Comparison of ENCODE assay signal across 36 cellular contexts in the genomic region with DNA sequence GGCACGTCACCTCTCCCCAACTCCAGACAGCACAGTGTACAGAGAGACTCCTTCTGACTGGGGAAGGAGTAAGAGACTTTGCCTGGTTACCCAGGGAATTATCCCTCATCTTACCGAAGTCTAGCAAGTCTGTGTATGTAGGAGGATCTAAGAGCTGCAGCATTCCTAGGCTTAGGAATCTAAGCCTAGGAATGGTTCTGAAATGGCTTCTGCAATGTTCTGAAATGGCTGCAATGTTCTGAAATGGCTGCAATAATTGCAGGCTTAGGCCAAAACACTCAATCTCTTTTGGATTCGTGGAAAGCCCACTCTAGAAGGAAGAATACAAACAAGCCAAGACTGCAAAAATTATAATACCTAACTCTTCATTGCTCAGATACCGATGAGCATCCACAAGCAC.
"Had no signal": no experiment of that assay in that cellular context is flagged by ENCODE, and none has a peak within 500 bp of the region (broad histone marks: within the 10 kb centered on the region; RNA-seq: fewer than 3 reads in every experiment).

No MANE protein-coding gene starts in this region.

- H3K27ac Mint-ChIP-seq: activated B cell treated with CpG ODN at 0.5 μM for 24 hours; activated CD4-positive, alpha-beta memory T cell treated with anti-CD3 and anti-CD28 coated beads for 36 hours; activated CD4-positive, alpha-beta T cell treated with anti-CD3 and anti-CD28 coated beads, Interleukin-2, amount 10 ng/mL, durations not matched to agents 24 days and 14 days; activated CD8-positive, alpha-beta T cell treated with anti-CD3 and anti-CD28 coated beads for 36 hours; activated naive CD4-positive, alpha-beta T cell treated with anti-CD3 and anti-CD28 coated beads for 36 hours; activated naive CD4-positive, alpha-beta T cell treated with anti-CD3 and anti-CD28 coated beads, Interleukin-2, amount 50 U/mL, for 72 hours; activated naive CD8-positive, alpha-beta T cell treated with anti-CD3 and anti-CD28 coated beads for 36 hours; activated T-cell treated with anti-CD3 and anti-CD28 coated beads, Interleukin-2, amount 50 U/mL, for 72 hours; activated T-helper 1 cell treated with anti-CD3 and anti-CD28 coated beads, Interleukin-12 subunit alpha, Interleukin-12 subunit beta, Interleukin-2, Interleukin-4 antibody, amounts not matched to agents 30 ng/mL and 10 ng/mL and 1 ng/mL, durations not matched to agents 14 hours and 24 hours and 36 hours; activated T-helper 17 cell treated with anti-CD3 and anti-CD28 coated beads, Interleukin-2, amount 50 U/mL, for 72 hours; T-helper 1 cell treated with Interleukin-12 subunit alpha and Interleukin-12 subunit beta and Interleukin-4 antibody, amounts not matched to agents 30 μg/mL and 1 μg/mL, for 36 hours; T-helper 2 cell treated with Interferon-gamma antibody and Interleukin-4, amounts not matched to agents 5 μg/mL and 100 μg/mL, for 36 hours had no signal

- H3K4me3 Mint-ChIP-seq: activated B cell treated with CpG ODN at 0.5 μM for 24 hours; activated CD4-positive, alpha-beta memory T cell treated with anti-CD3 and anti-CD28 coated beads for 36 hours; activated CD4-positive, alpha-beta T cell treated with anti-CD3 and anti-CD28 coated beads, Interleukin-2, amount 10 ng/mL, durations not matched to agents 24 days and 14 days; activated CD8-positive, alpha-beta T cell treated with anti-CD3 and anti-CD28 coated beads for 36 hours; activated naive CD4-positive, alpha-beta T cell treated with anti-CD3 and anti-CD28 coated beads for 36 hours; activated naive CD8-positive, alpha-beta T cell treated with anti-CD3 and anti-CD28 coated beads for 36 hours; activated T-cell treated with anti-CD3 and anti-CD28 coated beads, Interleukin-2, amount 50 U/mL, for 4 hours; activated T-cell treated with anti-CD3 and anti-CD28 coated beads, Interleukin-2, amount 50 U/mL, for 72 hours; activated T-helper 1 cell treated with anti-CD3 and anti-CD28 coated beads, Interleukin-12 subunit alpha, Interleukin-12 subunit beta, Interleukin-2, Interleukin-4 antibody, amounts not matched to agents 30 ng/mL and 10 ng/mL and 1 ng/mL, durations not matched to agents 14 hours and 24 hours and 36 hours; activated T-helper 17 cell treated with anti-CD3 and anti-CD28 coated beads, Interleukin-2, amount 50 U/mL, for 72 hours; T-helper 1 cell treated with Interleukin-12 subunit alpha and Interleukin-12 subunit beta and Interleukin-4 antibody, amounts not matched to agents 30 μg/mL and 1 μg/mL, for 36 hours; T-helper 2 cell treated with Interferon-gamma antibody and Interleukin-4, amounts not matched to agents 5 μg/mL and 100 μg/mL, for 36 hours had no signal

- H3K9me3 Mint-ChIP-seq: activated naive CD4-positive, alpha-beta T cell treated with anti-CD3 and anti-CD28 coated beads for 36 hours had no signal

- H3K4me1 Mint-ChIP-seq: activated B cell treated with CpG ODN at 0.5 μM for 24 hours; activated CD4-positive, alpha-beta T cell treated with anti-CD3 and anti-CD28 coated beads, Interleukin-2, amount 10 ng/mL, durations not matched to agents 24 days and 14 days; activated naive CD8-positive, alpha-beta T cell treated with anti-CD3 and anti-CD28 coated beads for 36 hours; activated T-helper 17 cell treated with anti-CD3 and anti-CD28 coated beads, Interleukin-2, amount 50 U/mL, for 72 hours had no signal

- H3K27ac ChIP-seq: adrenal gland, body of pancreas, brain microvascular endothelial cell, breast epithelium, VCaP had no signal

- H3K27me3 Mint-ChIP-seq: activated B cell treated with CpG ODN at 0.5 μM for 24 hours; activated CD4-positive, alpha-beta memory T cell treated with anti-CD3 and anti-CD28 coated beads for 36 hours; activated CD4-positive, alpha-beta T cell treated with anti-CD3 and anti-CD28 coated beads, Interleukin-2, amount 10 ng/mL, durations not matched to agents 24 days and 14 days; activated CD8-positive, alpha-beta T cell treated with anti-CD3 and anti-CD28 coated beads for 36 hours; activated naive CD8-positive, alpha-beta T cell treated with anti-CD3 and anti-CD28 coated beads for 36 hours; activated T-helper 17 cell treated with anti-CD3 and anti-CD28 coated beads, Interleukin-2, amount 50 U/mL, for 72 hours had no signal

- H3K9me3 ChIP-seq: adrenal gland, body of pancreas, breast epithelium had no signal

- H3K27me3 ChIP-seq: adrenal gland, body of pancreas, brain microvascular endothelial cell, breast epithelium had no signal

- H3K36me3 ChIP-seq: adrenal gland, brain microvascular endothelial cell, breast epithelium had no signal

- H3K4me1 ChIP-seq: adrenal gland, body of pancreas, breast epithelium had no signal

- H3K4me3 ChIP-seq: adrenal gland, body of pancreas, breast epithelium had no signal

- DNase-seq: activated B cell treated with CpG ODN at 0.5 μM for 24 hours; activated CD4-positive, alpha-beta memory T cell treated with anti-CD3 and anti-CD28 coated beads for 36 hours; activated CD4-positive, alpha-beta T cell treated with anti-CD3 and anti-CD28 coated beads, Interleukin-2, amount 10 ng/mL, durations not matched to agents 24 days and 14 days; activated CD4-positive, alpha-beta T cell treated with anti-CD3 and anti-CD28 coated beads, Interleukin-2, amount 50 U/mL, for 1 hour; activated CD4-positive, alpha-beta T cell treated with anti-CD3 and anti-CD28 coated beads, Interleukin-2, amount 50 U/mL, for 4 hours; activated CD4-positive, CD25-positive, alpha-beta regulatory T cell treated with anti-CD3 and anti-CD28 coated beads, Interleukin-2, amount 50 U/mL, for 72 hours; activated CD8-positive, alpha-beta memory T cell treated with anti-CD3 and anti-CD28 coated beads, Interleukin-2, amount 50 U/mL, for 4 hours; activated CD8-positive, alpha-beta T cell treated with anti-CD3 and anti-CD28 coated beads for 36 hours; activated effector memory CD4-positive, alpha-beta T cell treated with anti-CD3 and anti-CD28 coated beads, Interleukin-2, amount 50 U/mL, for 16 hours; activated gamma-delta T cell treated with Interleukin-2 at 50 U/mL for 16 hours; activated naive CD4-positive, alpha-beta T cell; activated naive CD4-positive, alpha-beta T cell treated with anti-CD3 and anti-CD28 coated beads for 36 hours; activated naive CD4-positive, alpha-beta T cell treated with anti-CD3 and anti-CD28 coated beads, Interleukin-2, amount 50 U/mL, for 16 hours; activated naive CD8-positive, alpha-beta T cell treated with anti-CD3 and anti-CD28 coated beads for 36 hours; activated T-cell treated with anti-CD3 and anti-CD28 coated beads for 4 hours; activated T-cell treated with anti-CD3 and anti-CD28 coated beads, Interleukin-2, amount 50 U/mL, for 1 hour; activated T-cell treated with anti-CD3 and anti-CD28 coated beads, Interleukin-2, amount 50 U/mL, for 4 hours; activated T-cell treated with anti-CD3 and anti-CD28 coated beads, Interleukin-2, amount 50 U/mL, for 72 hours; adrenal gland; amniotic stem cell; aorta; body of pancreas; brain microvascular endothelial cell; central memory CD4-positive, alpha-beta T cell; T-helper 1 cell; T-helper 2 cell; T-helper 9 cell had no signal

- FAIRE-seq: astrocyte, TTC549 had no signal
